ENCODE assay signal across 19 cellular contexts in genomic region chr17:76049239-76049638, GRCh38. TPM values are rescaled to one million over a fixed set of nuclear protein-coding genes. Genes with fewer than 3 reads are reported as not detected.
DNase-seq lines count a peak whose midpoint lies in the region; ATAC-seq, FAIRE-seq and TF ChIP-seq lines count a peak whose summit lies in the region.
"Had no signal": no experiment of that assay in that cellular context is flagged by ENCODE, and none has a peak within 500 bp of the region (broad histone marks: within the 10 kb centered on the region; RNA-seq: fewer than 3 reads in every experiment).

No MANE protein-coding gene starts in this region.

- CTCF ChIA-PET in activated CD8-positive, alpha-beta T cell treated with anti-CD3 and anti-CD28 coated beads for 36 hours (lab: Charles Lee), result interaction anchor here (0.8 to 1.8 kb wide), 3 partner anchors 35 to 347 kb away, joined by 3 to 5 read pairs (median 5); no protein-coding TSS in a partner anchor

- peaks cover 0 to 15% of the 10 kb centered on the region in 2 donors for H3K4me1 Mint-ChIP-seq in natural killer cell
- peaks cover 5 to 15% of the 10 kb centered on the region in 2 donors for H3K4me1 Mint-ChIP-seq in natural killer cell treated with Interleukin-12 subunit alpha and Interleukin-12 subunit beta and Interleukin-15 and Interleukin-18, amount 100 ng/mL, for 72 hours (ENCODE audit: low read depth in 2 of 2)
- H3K4me1 Mint-ChIP-seq in activated CD8-positive, alpha-beta T cell treated with anti-CD3 and anti-CD28 coated beads for 36 hours (ENCODE audit: low read depth), result peaks cover 19% of the 10 kb centered on the region
- H3K4me1 Mint-ChIP-seq in memory B cell, result peaks cover 8% of the 10 kb centered on the region

- H3K36me3 ChIP-seq in testis (ENCODE audit: low read depth, missing control alignments), result no peaks in the 10 kb centered on the region

- DNase-seq in natural killer cell (no peak), memory B cell (ENCODE audit: low spot score in 2 of 2) (no peak), testis (no peak), left lobe of liver (ENCODE audit: low spot score) (no peak), GM12891 (ENCODE audit: insufficient read length, low spot score) (no peak)
- no peak for DNase-seq in natural killer cell treated with Interleukin-12 subunit alpha and Interleukin-12 subunit beta and Interleukin-15 and Interleukin-18, amount 100 ng/mL, for 72 hours (ENCODE audit: low spot score)
- no peak for DNase-seq in activated CD8-positive, alpha-beta T cell treated with anti-CD3 and anti-CD28 coated beads for 36 hours
- DNase-seq: anterior cingulate cortex, H7, MM.1S, NCI-H1694, Peyer's patch had no signal

- POLR2A ChIA-PET in activated CD8-positive, alpha-beta T cell treated with anti-CD3 and anti-CD28 coated beads for 36 hours (lab: Charles Lee), result interaction anchor here (0.6 kb wide), 1 partner anchor 88 kb away, joined by 3 read pairs; no protein-coding TSS in a partner anchor

- intact Hi-C loops in natural killer cell (cut with micrococcal nuclease), result no loop called here
- intact Hi-C loops in activated CD8-positive, alpha-beta T cell treated with anti-CD3 and anti-CD28 coated beads for 36 hours (cut with micrococcal nuclease), result no loop called here
- intact Hi-C loops in testis (cut with DNase I; ENCODE audit: low total_unique reads), result no loop called here

- no peaks in the 10 kb centered on the region for H3K9me3 ChIP-seq in testis
- H3K9me3 ChIP-seq: Peyer's patch had no signal

- H3K36me3 Mint-ChIP-seq in natural killer cell, result peaks cover 30% of the 10 kb centered on the region
- peaks cover 32% of the 10 kb centered on the region for H3K36me3 Mint-ChIP-seq in natural killer cell treated with Interleukin-12 subunit alpha and Interleukin-12 subunit beta and Interleukin-15 and Interleukin-18, amount 100 ng/mL, for 72 hours
- peaks cover 64% of the 10 kb centered on the region for H3K36me3 Mint-ChIP-seq in activated CD8-positive, alpha-beta T cell treated with anti-CD3 and anti-CD28 coated beads for 36 hours (ENCODE audit: low read depth)
- peaks cover 36% of the 10 kb centered on the region for H3K36me3 Mint-ChIP-seq in memory B cell

- TF ChIP-seq POLR2A in testis (IDR thresholded peaks at IDR 0.05) (no peak), GM12891 (IDR thresholded peaks at IDR 0.05; ENCODE audit: low read depth, low read length) (no peak)

- H3K27ac ChIP-seq in testis, result no peak overlapping the region

- H3K27me3 ChIP-seq in testis, result no peaks in the 10 kb centered on the region
- H3K27me3 ChIP-seq: Peyer's patch had no signal

- H3K27ac Mint-ChIP-seq in natural killer cell (peak overlapping the region; percentile 33 to 56), memory B cell (peak overlapping the region; percentile 6)
- H3K27ac Mint-ChIP-seq in natural killer cell treated with Interleukin-12 subunit alpha and Interleukin-12 subunit beta and Interleukin-15 and Interleukin-18, amount 100 ng/mL, for 72 hours, result no peak overlapping the region
- H3K27ac Mint-ChIP-seq in activated CD8-positive, alpha-beta T cell treated with anti-CD3 and anti-CD28 coated beads for 36 hours, result peak overlapping the region; percentile 17

- TF ChIP-seq CTCF in natural killer cell (IDR thresholded peaks at IDR 0.05) (no peak), testis (IDR thresholded peaks at IDR 0.05) (no peak)
- no peak for TF ChIP-seq CTCF in activated CD8-positive, alpha-beta T cell treated with anti-CD3 and anti-CD28 coated beads for 36 hours (IDR thresholded peaks at IDR 0.05)

- no peaks in the 10 kb centered on the region for H3K27me3 Mint-ChIP-seq in natural killer cell (ENCODE audit: low read depth in 2 of 2)
- no peaks in the 10 kb centered on the region for H3K27me3 Mint-ChIP-seq in natural killer cell treated with Interleukin-12 subunit alpha and Interleukin-12 subunit beta and Interleukin-15 and Interleukin-18, amount 100 ng/mL, for 72 hours
- no peaks in the 10 kb centered on the region for H3K27me3 Mint-ChIP-seq in activated CD8-positive, alpha-beta T cell treated with anti-CD3 and anti-CD28 coated beads for 36 hours
- H3K27me3 Mint-ChIP-seq in memory B cell, result no peaks in the 10 kb centered on the region
- H3K27me3 Mint-ChIP-seq: stimulated activated naive CD8-positive, alpha-beta T cell treated with anti-CD3 and anti-CD28 coated beads, Interleukin-15, Interleukin-2, amounts not matched to agents 100 ng/mL and 50 ng/mL, for 24 hours had no signal

- ATAC-seq in natural killer cell (no peak), memory B cell (ENCODE audit: low read depth) (no peak), HG03025 (IDR thresholded peaks at IDR 0.05; ENCODE audit: low FRiP score, unreplicated experiment) (no peak), left lobe of liver (no peak)
- ATAC-seq in natural killer cell treated with Interleukin-12 subunit alpha and Interleukin-12 subunit beta and Interleukin-15 and Interleukin-18, amount 100 ng/mL, for 72 hours, result no peak
- no peak for ATAC-seq in activated CD8-positive, alpha-beta T cell treated with anti-CD3 and anti-CD28 coated beads for 36 hours

- no peaks in the 10 kb centered on the region for H3K9me3 Mint-ChIP-seq in natural killer cell
- no peaks in the 10 kb centered on the region for H3K9me3 Mint-ChIP-seq in natural killer cell treated with Interleukin-12 subunit alpha and Interleukin-12 subunit beta and Interleukin-15 and Interleukin-18, amount 100 ng/mL, for 72 hours
- H3K9me3 Mint-ChIP-seq in activated CD8-positive, alpha-beta T cell treated with anti-CD3 and anti-CD28 coated beads for 36 hours, result no peaks in the 10 kb centered on the region
- no peaks in the 10 kb centered on the region for H3K9me3 Mint-ChIP-seq in memory B cell
- H3K9me3 Mint-ChIP-seq: stimulated activated naive CD8-positive, alpha-beta T cell treated with anti-CD3 and anti-CD28 coated beads, Interleukin-15, Interleukin-2, amounts not matched to agents 100 ng/mL and 50 ng/mL, for 24 hours had no signal

- no peak overlapping the region for H3K4me3 ChIP-seq in testis
- H3K4me3 ChIP-seq: Peyer's patch had no signal

- no peak for FAIRE-seq in GM12891 (lab: Jason Lieb, UNC)
- FAIRE-seq: GM18507, TTC549 had no signal

- 84 to 91% methylated on average over 3 of the region's 3 CpGs for WGBS in testis, 2 donors

- H3K4me1 ChIP-seq in testis, result no peaks in the 10 kb centered on the region
- H3K4me1 ChIP-seq: Peyer's patch had no signal

- H3K4me3 Mint-ChIP-seq in natural killer cell (no peak overlapping the region), memory B cell (no peak overlapping the region)
- no peak overlapping the region for H3K4me3 Mint-ChIP-seq in natural killer cell treated with Interleukin-12 subunit alpha and Interleukin-12 subunit beta and Interleukin-15 and Interleukin-18, amount 100 ng/mL, for 72 hours
- no peak overlapping the region for H3K4me3 Mint-ChIP-seq in activated CD8-positive, alpha-beta T cell treated with anti-CD3 and anti-CD28 coated beads for 36 hours
- H3K4me3 Mint-ChIP-seq: stimulated activated naive CD8-positive, alpha-beta T cell treated with anti-CD3 and anti-CD28 coated beads, Interleukin-15, Interleukin-2, amounts not matched to agents 100 ng/mL and 50 ng/mL, for 24 hours had no signal

TF ChIP-seq in GM12891, 5 proteins besides CTCF, POLR2A, EP300 and RAD21 (continues in another document):
- TF ChIP-seq TAF1 (IDR thresholded peaks at IDR 0.05; ENCODE audit: low read depth, low read length) (no peak), SPI1 (IDR thresholded peaks at IDR 0.05; ENCODE audit: low read depth, low read length) (no peak), POU2F2 (IDR thresholded peaks at IDR 0.05; ENCODE audit: low read depth, low read length) (no peak)

RNA-seq across cellular contexts. Expression of gene EVPL, which starts 22.1 kb away (rescaled TPM):
- total RNA-seq in natural killer cell (1 to 10 TPM in 1 of 3 donors, under 1 TPM in 1, not detected in 1; 0.94 to 1.2 TPM), testis (1 to 10 TPM; 2.7 to 3.5 TPM), left lobe of liver (0.53 TPM)
- total RNA-seq in natural killer cell treated with Interleukin-12 subunit alpha and Interleukin-12 subunit beta and Interleukin-15 and Interleukin-18, amount 100 ng/mL, for 72 hours, result under 1 TPM; 0.05 to 0.64 TPM
- total RNA-seq in activated CD8-positive, alpha-beta T cell treated with anti-CD3 and anti-CD28 coated beads for 36 hours, result under 1 TPM; 0.16 to 0.34 TPM
- polyA plus RNA-seq in testis (ENCODE audit: insufficient read depth, low read depth, low replicate concordance), result 1.2 TPM
- polyA plus RNA-seq in GM12891 (2012; ENCODE audit: low read depth, missing spikeins), result 0.01 TPM
- total RNA-seq: H7, IMR-90 had no signal
- polyA plus RNA-seq: IMR-90 had no signal

RNA-seq across cellular contexts. Expression of gene SRP68, which starts 23.1 kb away (rescaled TPM):
- 10 to 100 TPM; 57.8 to 74.4 (median 70.7) TPM for total RNA-seq in natural killer cell
- 10 to 100 TPM; 96.2 to 98.4 TPM for total RNA-seq in natural killer cell treated with Interleukin-12 subunit alpha and Interleukin-12 subunit beta and Interleukin-15 and Interleukin-18, amount 100 ng/mL, for 72 hours
- 100 to 1,000 TPM; 132 to 135 TPM for total RNA-seq in activated CD8-positive, alpha-beta T cell treated with anti-CD3 and anti-CD28 coated beads for 36 hours
- total RNA-seq in testis, result 10 to 100 TPM; 49.2 to 53.4 TPM
- polyA plus RNA-seq in testis (ENCODE audit: insufficient read depth, low read depth, low replicate concordance), result 79.6 TPM
- 30.8 TPM for total RNA-seq in left lobe of liver
- 42.5 TPM for polyA plus RNA-seq in GM12891 (2012; ENCODE audit: low read depth, missing spikeins)

RNA-seq across cellular contexts. Expression of gene GALR2, which starts 25.3 kb away (rescaled TPM):
- total RNA-seq in natural killer cell (under 1 TPM in 2 of 3 donors, not detected in 1; 0.27 to 0.53 TPM), testis (1 to 10 TPM in 1 of 2 donors, under 1 TPM in 1; 0.31 to 1.6 TPM), left lobe of liver (not detected)
- total RNA-seq in natural killer cell treated with Interleukin-12 subunit alpha and Interleukin-12 subunit beta and Interleukin-15 and Interleukin-18, amount 100 ng/mL, for 72 hours, result under 1 TPM; 0.21 to 0.75 TPM
- total RNA-seq in activated CD8-positive, alpha-beta T cell treated with anti-CD3 and anti-CD28 coated beads for 36 hours, result 1 to 10 TPM; 1.6 to 2.1 TPM
- polyA plus RNA-seq in testis (ENCODE audit: insufficient read depth, low read depth, low replicate concordance), result 0.47 TPM
- 0.09 TPM for polyA plus RNA-seq in GM12891 (2012; ENCODE audit: low read depth, missing spikeins)
- total RNA-seq: IMR-90, ureter had no signal

RNA-seq across cellular contexts. Expression of gene ZACN, which starts 29.7 kb away (rescaled TPM):
- under 1 TPM; 0.28 to 0.80 (median 0.50) TPM for total RNA-seq in natural killer cell
- total RNA-seq in natural killer cell treated with Interleukin-12 subunit alpha and Interleukin-12 subunit beta and Interleukin-15 and Interleukin-18, amount 100 ng/mL, for 72 hours, result 1 to 10 TPM in 1 of 2 donors, under 1 TPM in 1; 0.52 to 1.4 TPM
- 1 to 10 TPM; 2.3 to 3.0 TPM for total RNA-seq in activated CD8-positive, alpha-beta T cell treated with anti-CD3 and anti-CD28 coated beads for 36 hours
- total RNA-seq in testis, result under 1 TPM in 1 of 2 donors, not detected in 1; 0.31 TPM
- polyA plus RNA-seq in testis (ENCODE audit: insufficient read depth, low read depth, low replicate concordance), result 0.13 TPM
- not detected for total RNA-seq in left lobe of liver
- 10.4 TPM for polyA plus RNA-seq in GM12891 (2012; ENCODE audit: low read depth, missing spikeins)
- total RNA-seq: IMR-90, omental fat pad, Peyer's patch, ureter had no signal
- polyA plus RNA-seq: IMR-90 had no signal

RNA-seq across cellular contexts. Expression of gene CDK3, which starts 48.6 kb away (rescaled TPM):
- total RNA-seq in natural killer cell (10 to 100 TPM in 2 of 3 donors, 1 to 10 TPM in 1; 5.5 to 13.6 (median 13.5) TPM), testis (10 to 100 TPM; 16.9 to 17.1 TPM), left lobe of liver (3.6 TPM)
- 10 to 100 TPM in 1 of 2 donors, 1 to 10 TPM in 1; 9.8 to 16.2 TPM for total RNA-seq in natural killer cell treated with Interleukin-12 subunit alpha and Interleukin-12 subunit beta and Interleukin-15 and Interleukin-18, amount 100 ng/mL, for 72 hours
- total RNA-seq in activated CD8-positive, alpha-beta T cell treated with anti-CD3 and anti-CD28 coated beads for 36 hours, result 1 to 10 TPM; 3.8 to 4.1 TPM
- 15.0 TPM for polyA plus RNA-seq in testis (ENCODE audit: insufficient read depth, low read depth, low replicate concordance)
- polyA plus RNA-seq in GM12891 (2012; ENCODE audit: low read depth, missing spikeins), result 4.1 TPM

Comparison
In these comparisons a context has a peak if more than half of its experiments do, and no peak if none do; other contexts are left out.
1. H3K27ac Mint-ChIP-seq: peak in natural killer cell (2 of 2), activated CD8-positive, alpha-beta T cell treated with anti-CD3 and anti-CD28 coated beads for 36 hours (single experiment) and memory B cell (single experiment); none in natural killer cell treated with Interleukin-12 subunit alpha and Interleukin-12 subunit beta and Interleukin-15 and Interleukin-18, amount 100 ng/mL, for 72 hours (0 of 2).